Comparison of ENCODE assay signal across 25 cellular contexts in the genomic region with DNA sequence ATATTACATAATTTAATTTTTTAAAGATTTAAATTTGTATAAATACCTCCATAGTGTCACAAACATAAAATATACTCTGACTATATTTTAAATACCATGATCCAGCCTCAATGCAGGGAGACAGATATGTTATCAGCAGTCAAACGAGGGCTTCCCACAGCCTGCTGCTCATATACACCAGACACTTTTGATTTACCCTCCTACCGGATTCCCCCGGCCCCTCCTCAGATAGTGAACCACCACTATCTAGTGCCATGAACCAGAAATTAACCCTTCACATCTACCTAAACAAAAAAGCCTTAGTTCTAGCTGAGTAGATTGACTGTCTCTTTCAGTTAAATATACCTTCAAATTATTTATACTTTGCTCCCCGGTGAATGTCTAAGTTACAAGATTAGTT.
"Had no signal": no experiment of that assay in that cellular context is flagged by ENCODE, and none has a peak within 500 bp of the region (broad histone marks: within the 10 kb centered on the region; RNA-seq: fewer than 3 reads in every experiment).

No MANE protein-coding gene starts in this region.

- H3K4me3 Mint-ChIP-seq: activated CD4-positive, alpha-beta memory T cell treated with anti-CD3 and anti-CD28 coated beads for 36 hours; activated CD4-positive, alpha-beta T cell treated with anti-CD3 and anti-CD28 coated beads, Interleukin-2, amount 10 ng/mL, durations not matched to agents 7 days and 5 days; activated naive CD4-positive, alpha-beta T cell treated with anti-CD3 and anti-CD28 coated beads for 36 hours; activated naive CD8-positive, alpha-beta T cell; activated T-cell treated with anti-CD3 and anti-CD28 coated beads, Interleukin-2, amount 50 U/mL, for 4 hours; T-helper 1 cell treated with Interleukin-12 subunit alpha and Interleukin-12 subunit beta and Interleukin-4 antibody, amounts not matched to agents 30 μg/mL and 1 μg/mL, for 36 hours had no signal

- H3K36me3 Mint-ChIP-seq: activated CD4-positive, alpha-beta memory T cell treated with anti-CD3 and anti-CD28 coated beads for 36 hours; activated naive CD8-positive, alpha-beta T cell had no signal

- H3K36me3 ChIP-seq: brain microvascular endothelial cell, cardiac muscle cell had no signal

- H3K27me3 ChIP-seq: brain microvascular endothelial cell, cardiac muscle cell had no signal

- H3K9me3 Mint-ChIP-seq: activated CD4-positive, alpha-beta memory T cell treated with anti-CD3 and anti-CD28 coated beads for 36 hours; activated CD4-positive, alpha-beta T cell treated with anti-CD3 and anti-CD28 coated beads, Interleukin-2, amount 10 ng/mL, durations not matched to agents 7 days and 5 days; activated naive CD4-positive, alpha-beta T cell treated with anti-CD3 and anti-CD28 coated beads for 36 hours; activated T-cell treated with anti-CD3 and anti-CD28 coated beads, Interleukin-2, amount 50 U/mL, for 4 hours; T-helper 1 cell treated with Interleukin-12 subunit alpha and Interleukin-12 subunit beta and Interleukin-4 antibody, amounts not matched to agents 30 μg/mL and 1 μg/mL, for 36 hours had no signal

- FAIRE-seq: RCC 7860 had no signal

- H3K27me3 Mint-ChIP-seq: activated naive CD8-positive, alpha-beta T cell had no signal

- H3K27ac Mint-ChIP-seq: activated CD4-positive, alpha-beta memory T cell treated with anti-CD3 and anti-CD28 coated beads for 36 hours; activated CD4-positive, alpha-beta T cell treated with anti-CD3 and anti-CD28 coated beads, Interleukin-2, amount 10 ng/mL, durations not matched to agents 7 days and 5 days; activated naive CD4-positive, alpha-beta T cell treated with anti-CD3 and anti-CD28 coated beads for 36 hours; activated naive CD8-positive, alpha-beta T cell; T-helper 1 cell treated with Interleukin-12 subunit alpha and Interleukin-12 subunit beta and Interleukin-4 antibody, amounts not matched to agents 30 μg/mL and 1 μg/mL, for 36 hours had no signal

- H3K4me1 Mint-ChIP-seq: activated CD4-positive, alpha-beta T cell treated with anti-CD3 and anti-CD28 coated beads, Interleukin-2, amount 10 ng/mL, durations not matched to agents 7 days and 5 days had no signal

- ATAC-seq: activated T-cell treated with anti-CD3 and anti-CD28 coated beads, Interleukin-2, amount 50 U/mL, for 4 hours; PC-3 had no signal

- H3K4me3 ChIP-seq: cardiac muscle cell had no signal

- DNase-seq: activated CD4-positive, alpha-beta memory T cell treated with anti-CD3 and anti-CD28 coated beads for 36 hours; activated CD4-positive, alpha-beta T cell treated with anti-CD3 and anti-CD28 coated beads, Interleukin-2, amount 10 ng/mL, durations not matched to agents 7 days and 5 days; activated CD4-positive, CD25-positive, alpha-beta regulatory T cell; activated CD8-positive, alpha-beta memory T cell treated with anti-CD3 and anti-CD28 coated beads for 24 hours; activated effector memory CD4-positive, alpha-beta T cell treated with anti-CD3 and anti-CD28 coated beads, Interleukin-2, amount 50 U/mL, for 16 hours; activated naive CD4-positive, alpha-beta T cell treated with anti-CD3 and anti-CD28 coated beads for 36 hours; activated T-cell treated with anti-CD3 and anti-CD28 coated beads, Interleukin-2, amount 50 U/mL, for 4 hours; brain microvascular endothelial cell; KG1; NCI-H1048; NCI-H1417; NCI-H1694; NCI-H2029; NCI-H2107; NCI-H345; NCI-H510A; NCI-H526 treated with DMSO at 0.1 percent for 48 hours; NK-92 treated with Interleukin-12 subunit alpha and Interleukin-12 subunit beta, amount 100 ng/mL, for 24 hours; PC-3; SHP77 treated with DMSO at 0.1 percent for 48 hours had no signal

- H3K27ac ChIP-seq: brain microvascular endothelial cell, VCaP had no signal
